ENCODE assay signal across 1 cellular context in the genomic region with DNA sequence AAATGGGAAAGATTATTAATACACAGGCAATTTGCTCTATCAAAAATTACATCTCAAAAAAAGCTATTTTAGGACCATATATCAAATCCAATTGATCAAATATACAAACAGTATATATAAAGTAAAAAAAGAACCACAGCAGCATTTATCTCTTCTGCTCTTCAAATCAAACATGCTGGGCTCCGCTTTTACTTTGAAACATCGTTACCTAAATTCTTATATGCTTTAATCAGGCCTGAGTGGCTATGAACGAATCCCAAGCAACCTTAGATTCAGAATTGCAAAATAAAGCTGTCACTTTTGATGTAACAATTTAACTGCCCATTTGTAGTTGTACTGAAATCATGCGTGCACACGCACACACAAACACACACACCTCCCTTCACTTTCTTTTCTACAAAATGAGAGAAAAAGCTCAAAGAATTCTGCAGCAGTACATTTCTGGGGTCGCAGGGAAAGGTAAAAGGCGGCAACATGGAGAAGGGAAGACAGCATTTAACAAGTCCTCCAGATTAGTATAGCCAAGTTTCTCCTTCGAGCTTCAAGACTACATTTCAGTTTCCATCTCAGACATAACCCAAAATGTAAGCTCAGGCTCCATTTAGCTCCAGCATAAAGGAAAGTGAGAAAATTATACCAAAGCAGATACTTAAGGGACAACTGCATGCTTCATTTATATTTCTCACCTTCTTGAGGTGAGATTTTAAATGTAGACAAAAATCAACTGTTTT.
TF ChIP-seq lines count a peak whose summit lies in the region.

No MANE protein-coding gene starts in this region.

TF ChIP-seq in GM23338, 12 proteins besides CTCF, POLR2A, EP300 and RAD21 (continued from another document):
- TF ChIP-seq, protein P1, sequence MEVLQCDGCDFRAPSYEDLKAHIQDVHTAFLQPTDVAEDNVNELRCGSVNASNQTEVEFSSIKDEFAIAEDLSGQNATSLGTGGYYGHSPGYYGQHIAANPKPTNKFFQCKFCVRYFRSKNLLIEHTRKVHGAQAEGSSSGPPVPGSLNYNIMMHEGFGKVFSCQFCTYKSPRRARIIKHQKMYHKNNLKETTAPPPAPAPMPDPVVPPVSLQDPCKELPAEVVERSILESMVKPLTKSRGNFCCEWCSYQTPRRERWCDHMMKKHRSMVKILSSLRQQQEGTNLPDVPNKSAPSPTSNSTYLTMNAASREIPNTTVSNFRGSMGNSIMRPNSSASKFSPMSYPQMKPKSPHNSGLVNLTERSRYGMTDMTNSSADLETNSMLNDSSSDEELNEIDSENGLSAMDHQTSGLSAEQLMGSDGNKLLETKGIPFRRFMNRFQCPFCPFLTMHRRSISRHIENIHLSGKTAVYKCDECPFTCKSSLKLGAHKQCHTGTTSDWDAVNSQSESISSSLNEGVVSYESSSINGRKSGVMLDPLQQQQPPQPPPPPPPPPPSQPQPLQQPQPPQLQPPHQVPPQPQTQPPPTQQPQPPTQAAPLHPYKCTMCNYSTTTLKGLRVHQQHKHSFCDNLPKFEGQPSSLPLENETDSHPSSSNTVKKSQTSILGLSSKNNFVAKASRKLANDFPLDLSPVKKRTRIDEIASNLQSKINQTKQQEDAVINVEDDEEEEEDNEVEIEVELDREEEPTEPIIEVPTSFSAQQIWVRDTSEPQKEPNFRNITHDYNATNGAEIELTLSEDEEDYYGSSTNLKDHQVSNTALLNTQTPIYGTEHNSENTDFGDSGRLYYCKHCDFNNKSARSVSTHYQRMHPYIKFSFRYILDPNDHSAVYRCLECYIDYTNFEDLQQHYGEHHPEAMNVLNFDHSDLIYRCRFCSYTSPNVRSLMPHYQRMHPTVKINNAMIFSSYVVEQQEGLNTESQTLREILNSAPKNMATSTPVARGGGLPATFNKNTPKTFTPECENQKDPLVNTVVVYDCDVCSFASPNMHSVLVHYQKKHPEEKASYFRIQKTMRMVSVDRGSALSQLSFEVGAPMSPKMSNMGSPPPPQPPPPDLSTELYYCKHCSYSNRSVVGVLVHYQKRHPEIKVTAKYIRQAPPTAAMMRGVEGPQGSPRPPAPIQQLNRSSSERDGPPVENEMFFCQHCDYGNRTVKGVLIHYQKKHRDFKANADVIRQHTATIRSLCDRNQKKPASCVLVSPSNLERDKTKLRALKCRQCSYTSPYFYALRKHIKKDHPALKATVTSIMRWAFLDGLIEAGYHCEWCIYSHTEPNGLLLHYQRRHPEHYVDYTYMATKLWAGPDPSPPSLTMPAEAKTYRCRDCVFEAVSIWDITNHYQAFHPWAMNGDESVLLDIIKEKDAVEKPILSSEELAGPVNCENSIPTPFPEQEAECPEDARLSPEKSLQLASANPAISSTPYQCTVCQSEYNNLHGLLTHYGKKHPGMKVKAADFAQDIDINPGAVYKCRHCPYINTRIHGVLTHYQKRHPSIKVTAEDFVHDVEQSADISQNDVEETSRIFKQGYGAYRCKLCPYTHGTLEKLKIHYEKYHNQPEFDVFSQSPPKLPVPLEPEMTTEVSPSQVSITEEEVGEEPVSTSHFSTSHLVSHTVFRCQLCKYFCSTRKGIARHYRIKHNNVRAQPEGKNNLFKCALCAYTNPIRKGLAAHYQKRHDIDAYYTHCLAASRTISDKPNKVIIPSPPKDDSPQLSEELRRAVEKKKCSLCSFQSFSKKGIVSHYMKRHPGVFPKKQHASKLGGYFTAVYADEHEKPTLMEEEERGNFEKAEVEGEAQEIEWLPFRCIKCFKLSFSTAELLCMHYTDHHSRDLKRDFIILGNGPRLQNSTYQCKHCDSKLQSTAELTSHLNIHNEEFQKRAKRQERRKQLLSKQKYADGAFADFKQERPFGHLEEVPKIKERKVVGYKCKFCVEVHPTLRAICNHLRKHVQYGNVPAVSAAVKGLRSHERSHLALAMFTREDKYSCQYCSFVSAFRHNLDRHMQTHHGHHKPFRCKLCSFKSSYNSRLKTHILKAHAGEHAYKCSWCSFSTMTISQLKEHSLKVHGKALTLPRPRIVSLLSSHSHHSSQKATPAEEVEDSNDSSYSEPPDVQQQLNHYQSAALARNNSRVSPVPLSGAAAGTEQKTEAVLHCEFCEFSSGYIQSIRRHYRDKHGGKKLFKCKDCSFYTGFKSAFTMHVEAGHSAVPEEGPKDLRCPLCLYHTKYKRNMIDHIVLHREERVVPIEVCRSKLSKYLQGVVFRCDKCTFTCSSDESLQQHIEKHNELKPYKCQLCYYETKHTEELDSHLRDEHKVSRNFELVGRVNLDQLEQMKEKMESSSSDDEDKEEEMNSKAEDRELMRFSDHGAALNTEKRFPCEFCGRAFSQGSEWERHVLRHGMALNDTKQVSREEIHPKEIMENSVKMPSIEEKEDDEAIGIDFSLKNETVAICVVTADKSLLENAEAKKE (CRISPR knock-in tag; IDR thresholded peaks at IDR 0.05) = no peak
- TF ChIP-seq, protein P2, sequence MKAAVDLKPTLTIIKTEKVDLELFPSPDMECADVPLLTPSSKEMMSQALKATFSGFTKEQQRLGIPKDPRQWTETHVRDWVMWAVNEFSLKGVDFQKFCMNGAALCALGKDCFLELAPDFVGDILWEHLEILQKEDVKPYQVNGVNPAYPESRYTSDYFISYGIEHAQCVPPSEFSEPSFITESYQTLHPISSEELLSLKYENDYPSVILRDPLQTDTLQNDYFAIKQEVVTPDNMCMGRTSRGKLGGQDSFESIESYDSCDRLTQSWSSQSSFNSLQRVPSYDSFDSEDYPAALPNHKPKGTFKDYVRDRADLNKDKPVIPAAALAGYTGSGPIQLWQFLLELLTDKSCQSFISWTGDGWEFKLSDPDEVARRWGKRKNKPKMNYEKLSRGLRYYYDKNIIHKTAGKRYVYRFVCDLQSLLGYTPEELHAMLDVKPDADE (IDR thresholded peaks at IDR 0.05) = no peak
- TF ChIP-seq EZH2 (IDR thresholded peaks at IDR 0.05; ENCODE audit: low read depth, unreplicated experiment) (no peak), ZNF331 (CRISPR knock-in tag; IDR thresholded peaks at IDR 0.05; ENCODE audit: low read depth) (no peak), POLR2AphosphoS5 (IDR thresholded peaks at IDR 0.05; ENCODE audit: low read depth) (no peak), CREB1 (CRISPR knock-in tag; IDR thresholded peaks at IDR 0.05; ENCODE audit: low read depth) (no peak), STAT1 (IDR thresholded peaks at IDR 0.05; ENCODE audit: unreplicated experiment) (no peak)
